ENCODE assay signal across 11 cellular contexts in genomic region chr14:101812071-101812470, GRCh38. TPM values are rescaled to one million over a fixed set of nuclear protein-coding genes. Genes with fewer than 3 reads are reported as not detected.
DNase-seq lines count a peak whose midpoint lies in the region; ATAC-seq and TF ChIP-seq lines count a peak whose summit lies in the region.
"Had no signal": no experiment of that assay in that cellular context is flagged by ENCODE, and none has a peak within 500 bp of the region (broad histone marks: within the 10 kb centered on the region; RNA-seq: fewer than 3 reads in every experiment).

No MANE protein-coding gene starts in this region.

- H3K4me3 Mint-ChIP-seq in activated T-cell treated with anti-CD3 and anti-CD28 coated beads, Interleukin-2, amount 50 U/mL, for 72 hours = peak overlapping the region; percentile 91 to 95

- no peak overlapping the region for H3K4me3 ChIP-seq in lung
- peak overlapping the region; percentile 23 for H3K4me3 ChIP-seq in thymus (ENCODE audit: low read length)

- H3K9me3 ChIP-seq in lung (ENCODE audit: control insufficient read depth in 2 of 2, insufficient read depth in 1 of 2, low read length in 1 of 2) (no peaks in the 10 kb centered on the region), thymus (ENCODE audit: control insufficient read depth) (no peaks in the 10 kb centered on the region)
- H3K9me3 ChIP-seq: ascending aorta had no signal

- peak; percentile 71 for DNase-seq in activated effector memory CD4-positive, alpha-beta T cell treated with anti-CD3 and anti-CD28 coated beads, Interleukin-2, amount 50 U/mL, for 16 hours
- no peak for DNase-seq in activated effector memory CD4-positive, alpha-beta T cell treated with Interleukin-2 at 50 U/mL for 16 hours
- peak in 1 of 2 donors; percentile 38 for DNase-seq in activated T-cell treated with anti-CD3 and anti-CD28 coated beads, Interleukin-2, amount 50 U/mL, for 72 hours
- no peak for DNase-seq in lung (ENCODE audit: low spot score)
- no peak for DNase-seq in NCI-H69 (lab: John Stamatoyannopoulos, UW)
- DNase-seq in NCI-H1417 treated with DMSO at 0.1 percent for 48 hours (lab: John Stamatoyannopoulos, UW) = no peak
- DNase-seq: hippocampal formation, NCI-H1105 had no signal

- no peaks in the 10 kb centered on the region for H3K9me3 Mint-ChIP-seq in activated T-cell treated with anti-CD3 and anti-CD28 coated beads, Interleukin-2, amount 50 U/mL, for 72 hours

- no peak for ATAC-seq in activated T-cell treated with anti-CD3 and anti-CD28 coated beads, Interleukin-2, amount 50 U/mL, for 72 hours (replicated peaks in 1 of 2)
- ATAC-seq in lung (ENCODE audit: insufficient read depth, low FRiP score) = no peak
- no peak for ATAC-seq in HG02973 (IDR thresholded peaks at IDR 0.05; ENCODE audit: unreplicated experiment)

- no peaks in the 10 kb centered on the region for H3K27me3 Mint-ChIP-seq in activated T-cell treated with anti-CD3 and anti-CD28 coated beads, Interleukin-2, amount 50 U/mL, for 72 hours (ENCODE audit: low read depth)

- H3K36me3 ChIP-seq in lung (ENCODE audit: control insufficient read depth in 2 of 2, insufficient read depth in 2 of 2, low read length in 2 of 2) (no peaks in the 10 kb centered on the region), thymus (ENCODE audit: control insufficient read depth, insufficient read depth) (peaks cover 17% of the 10 kb centered on the region)
- H3K36me3 ChIP-seq: ascending aorta had no signal

- peaks cover 19 to 20% of the 10 kb centered on the region in 2 donors for H3K36me3 Mint-ChIP-seq in activated T-cell treated with anti-CD3 and anti-CD28 coated beads, Interleukin-2, amount 50 U/mL, for 72 hours (ENCODE audit: insufficient read depth in 2 of 2)

- H3K4me1 Mint-ChIP-seq in activated T-cell treated with anti-CD3 and anti-CD28 coated beads, Interleukin-2, amount 50 U/mL, for 72 hours (ENCODE audit: low read depth) = peaks cover 75% of the 10 kb centered on the region

- WGBS in lung, 2 donors = 82 to 89% methylated on average over 11 of the region's 11 CpGs
- WGBS in thymus = 96% methylated on average over 11 of the region's 11 CpGs

- H3K4me1 ChIP-seq in lung (ENCODE audit: control insufficient read depth in 2 of 2, insufficient read depth in 2 of 2, low read length in 2 of 2) = peaks cover 9 to 38% of the 10 kb centered on the region in 2 donors
- peaks cover 36% of the 10 kb centered on the region for H3K4me1 ChIP-seq in thymus (ENCODE audit: control insufficient read depth, insufficient read depth, low read length)

- TF ChIP-seq CTCF in lung (IDR thresholded peaks at IDR 0.05; ENCODE audit: control extremely low read depth, extremely low read depth) = no peak

- peak overlapping the region; percentile 95 for H3K27ac Mint-ChIP-seq in activated T-cell treated with anti-CD3 and anti-CD28 coated beads, Interleukin-2, amount 50 U/mL, for 72 hours

- H3K27ac ChIP-seq in lung (ENCODE audit: low read depth in 1 of 2, low read length in 1 of 2) (peak overlapping the region; percentile 25 to 86), thymus (ENCODE audit: low read depth) (no peak overlapping the region)

- H3K27me3 ChIP-seq in lung (ENCODE audit: control insufficient read depth, insufficient read depth) (no peaks in the 10 kb centered on the region), thymus (ENCODE audit: control insufficient read depth, insufficient read depth) (no peaks in the 10 kb centered on the region)
- H3K27me3 ChIP-seq: ascending aorta had no signal

RNA-seq across cellular contexts. Expression of gene PPP2R5C, which starts 50.6 kb away (rescaled TPM):
- total RNA-seq in activated T-cell treated with anti-CD3 and anti-CD28 coated beads, Interleukin-2, amount 50 U/mL, for 72 hours = 100 to 1,000 TPM; 317 to 370 TPM
- total RNA-seq in lung = 100 to 1,000 TPM; 148 to 180 TPM
- polyA plus RNA-seq in lung (100 to 1,000 TPM in 1 of 2 donors, 10 to 100 TPM in 1; 66.6 to 104 TPM), thymus (144 TPM)
